ENCODE assay signal across 7 cellular contexts in genomic region chr11:35943294-35943693, GRCh38. TPM values are rescaled to one million over a fixed set of nuclear protein-coding genes. Genes with fewer than 3 reads are reported as not detected.
DNase-seq lines count a peak whose midpoint lies in the region; ATAC-seq and TF ChIP-seq lines count a peak whose summit lies in the region.

No MANE protein-coding gene starts in this region.

- H3K9ac ChIP-seq in H9 (ENCODE audit: extremely low read depth, insufficient read length, low read length) = peak overlapping the region; percentile 68

- no peak overlapping the region for H4K8ac ChIP-seq in H9 (replicated peaks; ENCODE audit: insufficient read length, low read depth, low read length)

- peaks cover 36% of the 10 kb centered on the region for H3K27me3 Mint-ChIP-seq in H9 (ENCODE audit: low read depth)

- peak overlapping the region; percentile 17 to 72 (median 65); a peak in 6 of 7 replicates for H3K27ac Mint-ChIP-seq in H9

- H4K91ac ChIP-seq in H9 (ENCODE audit: insufficient read length, low read depth, low read length) = no peak overlapping the region

- H3K4me3 ChIP-seq in WERI-Rb-1 (ENCODE audit: low read depth, low read length) (peak overlapping the region; percentile 49), right cardiac atrium (ENCODE audit: low read length) (peak overlapping the region; percentile 84), skin epidermis (peak overlapping the region; percentile 29 to 59 (median 50))

- H3K4ac ChIP-seq in H9 (ENCODE audit: low read depth, low read length) = no peak overlapping the region; the same call in 1 of the 2 replicates

- no peak for TF ChIP-seq CTCF in H9 (conservative IDR thresholded peaks at IDR 0.05)
- no peak for TF ChIP-seq CTCF in WERI-Rb-1 (IDR thresholded peaks at IDR 0.05; ENCODE audit: low read depth, low read length)

- peaks cover 2% of the 10 kb centered on the region; the same call in 1 of the 2 replicates for H3K79me2 ChIP-seq in H9 (ENCODE audit: insufficient read depth, low read length)

- H3K4me3 Mint-ChIP-seq in H9 = peak overlapping the region; percentile 65 to 80

- peak in 1 of 2 donors; percentile 5 for ATAC-seq in right cardiac atrium
- no peak for ATAC-seq in HG03025 (IDR thresholded peaks at IDR 0.05; ENCODE audit: low FRiP score, unreplicated experiment)

- H3K23me2 ChIP-seq in H9 (ENCODE audit: insufficient read length, low read depth, low read length, poor library complexity, severe bottlenecking) = peaks cover 9% of the 10 kb centered on the region

- no peaks in the 10 kb centered on the region for H3K9me3 ChIP-seq in H9 (ENCODE audit: control insufficient read depth, low read depth, low read length)
- no peaks in the 10 kb centered on the region for H3K9me3 ChIP-seq in WERI-Rb-1 (ENCODE audit: severe bottlenecking)
- H3K9me3 ChIP-seq in right cardiac atrium (ENCODE audit: control insufficient read depth, low read length) = no peaks in the 10 kb centered on the region

- H2BK15ac ChIP-seq in H9 (ENCODE audit: low read depth, low read length) = no peak overlapping the region

- no peak overlapping the region for H3K23ac ChIP-seq in H9 (ENCODE audit: insufficient read length, low read depth, low read length)

- no peak overlapping the region for H3K27ac ChIP-seq in H9 (ENCODE audit: insufficient read length, low read depth, low read length)
- peak overlapping the region; percentile 80 for H3K27ac ChIP-seq in WERI-Rb-1
- no peak overlapping the region for H3K27ac ChIP-seq in right cardiac atrium (ENCODE audit: low read length)
- H3K27ac ChIP-seq in skin epidermis = peak overlapping the region in 16 of 21 experiments; percentile 45 to 82 (median 74)

- no peak overlapping the region for H2BK20ac ChIP-seq in H9 (ENCODE audit: low read depth, low read length, poor library complexity, severe bottlenecking)

- H4K20me1 ChIP-seq in H9 (ENCODE audit: control insufficient read depth, insufficient read depth, insufficient read length) = no peaks in the 10 kb centered on the region

- H3K4me2 ChIP-seq in H9 (ENCODE audit: insufficient read depth, insufficient read length, low read length) = peak overlapping the region; percentile 66

- H3K79me1 ChIP-seq in H9 (ENCODE audit: insufficient read depth, low read depth, low read length, poor library complexity, severe bottlenecking) = peaks cover 7% of the 10 kb centered on the region

- no peak for DNase-seq in H9
- no peak for DNase-seq in WERI-Rb-1
- DNase-seq in right cardiac atrium = no peak
- DNase-seq in NCI-H1105 treated with DMSO at 0.1 percent for 48 hours (lab: John Stamatoyannopoulos, UW) = no peak
- no peak for DNase-seq in GM03348 (ENCODE audit: low spot score)

- no peak overlapping the region for H3K56ac ChIP-seq in H9 (ENCODE audit: insufficient read length, low read depth, low read length)

- WGBS in H9 (ENCODE audit: extremely low coverage, insufficient read length, low lambda C conversion rate) = no CpG with 5 or more reads among the region's 9 CpGs
- 26% methylated on average over 9 of the region's 9 CpGs for WGBS in right cardiac atrium

- no peak overlapping the region for H2BK5ac ChIP-seq in H9 (ENCODE audit: insufficient read length, low read length)

- no peak overlapping the region for H4K5ac ChIP-seq in H9 (ENCODE audit: insufficient read length, low read depth, low read length)

- no peak overlapping the region for H2BK12ac ChIP-seq in H9 (ENCODE audit: insufficient read length, low read depth, low read length)

- no peak overlapping the region for H2BK120ac ChIP-seq in H9 (ENCODE audit: low read depth, low read length, poor library complexity, severe bottlenecking)

- H2AK5ac ChIP-seq in H9 (ENCODE audit: insufficient read length, low read length) = no peak overlapping the region

- intact Hi-C loops in right cardiac atrium (cut with DNase I) = loop anchor here in 1 of 4 donors (10.0 kb wide), 1 partner anchor 112 kb away; no protein-coding TSS in a partner anchor

- H3K18ac ChIP-seq in H9 (ENCODE audit: insufficient read length, low read depth, low read length) = peak overlapping the region; percentile 91

- H3K4me1 Mint-ChIP-seq in H9 = peaks cover 43 to 52% of the 10 kb centered on the region in 2 experiments

- H3K14ac ChIP-seq in H9 (ENCODE audit: insufficient read depth, low read length) = peak overlapping the region; percentile 92; the same call in 1 of the 2 replicates

- H3K36me3 Mint-ChIP-seq in H9 (ENCODE audit: insufficient read depth in 1 of 3, low read depth in 3 of 3) = peaks cover 0 to 2% (median 0%) of the 10 kb centered on the region in 3 experiments; a peak in 2 of 7 replicates

- H3T11ph ChIP-seq in H9 (ENCODE audit: low read length) = no peak overlapping the region

- H3K9me3 Mint-ChIP-seq in H9 = no peaks in the 10 kb centered on the region

- 0 out of 2 replicates have a peak, but pooled peaks cover 2% of the 10 kb centered on the region for H3K36me3 ChIP-seq in WERI-Rb-1

- H3K4me1 ChIP-seq in H9 (ENCODE audit: insufficient read depth, low read length) (peaks cover 18% of the 10 kb centered on the region), right cardiac atrium (ENCODE audit: control insufficient read depth, insufficient read depth, low read length) (no peaks in the 10 kb centered on the region)

- H2AFZ ChIP-seq in H9 (ENCODE audit: low read length) = peak overlapping the region; percentile 61

- H3K27me3 ChIP-seq in H9 (ENCODE audit: insufficient read depth, low read length) (no peaks in the 10 kb centered on the region; the same call in 1 of the 2 replicates), WERI-Rb-1 (ENCODE audit: insufficient read depth, low read depth, severe bottlenecking) (no peaks in the 10 kb centered on the region), right cardiac atrium (ENCODE audit: control insufficient read depth, insufficient read depth) (no peaks in the 10 kb centered on the region)

RNA-seq across cellular contexts. Expression of gene LDLRAD3, which starts 0.6 kb away (rescaled TPM):
- total RNA-seq in H9 (2021) (11.5 and 12.1 TPM in 2 replicates), right cardiac atrium (1 to 10 TPM; 3.0 to 7.0 (median 3.6) TPM)
- polyA plus RNA-seq in right cardiac atrium = 1.8 TPM

Comparison
In these comparisons a context has a peak if more than half of its experiments do, and no peak if none do; other contexts are left out.
1. H3K27ac ChIP-seq: peak in WERI-Rb-1 (single experiment) and skin epidermis (16 of 21); none in H9 (single experiment) and right cardiac atrium (single experiment).
2. Peak in every context shown above with its lines, with median percentiles within 50 percentile points of each other: H3K4me3 ChIP-seq.